ENCODE assay signal across 21 cellular contexts in the genomic region with DNA sequence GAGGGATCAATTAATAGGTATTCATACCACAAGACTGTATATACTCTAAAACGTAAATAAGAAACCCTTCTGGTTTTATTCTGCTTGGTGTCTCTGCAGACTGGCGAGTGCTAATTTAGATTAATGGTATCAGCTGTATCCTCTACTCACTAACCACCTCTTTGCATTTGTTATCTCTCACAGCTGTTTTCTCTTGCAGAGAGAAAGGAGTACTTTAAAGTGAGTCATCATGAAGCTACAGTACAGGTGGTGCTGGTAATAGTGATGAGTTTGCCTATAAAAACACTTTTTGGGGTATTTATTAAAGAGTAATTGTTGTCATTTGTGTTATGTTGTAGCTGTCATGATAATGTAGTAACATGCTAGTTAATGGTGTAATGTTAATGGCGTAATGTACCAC.
"Had no signal": no experiment of that assay in that cellular context is flagged by ENCODE, and none has a peak within 500 bp of the region (broad histone marks: within the 10 kb centered on the region; RNA-seq: fewer than 3 reads in every experiment).

No MANE protein-coding gene starts in this region.

- H3K4me3 ChIP-seq: dorsolateral prefrontal cortex, heart left ventricle, left lung, lower lobe of right lung, spleen, tibial artery, upper lobe of right lung, vagina had no signal

- H3K36me3 ChIP-seq: heart left ventricle, left lung, lower lobe of right lung, spleen, tibial artery, upper lobe of right lung, vagina had no signal

- H3K9me3 ChIP-seq: heart left ventricle, left lung, lower lobe of right lung, spleen, tibial artery, upper lobe of right lung, vagina had no signal

- ATAC-seq: heart left ventricle; left lung; lower lobe of right lung; sciatic nerve; stimulated activated memory B cell treated with anti-CD40 and anti-IgM and Interleukin-4, amounts not matched to agents 10 μg/mL and 1 μg/mL and 100 μg/mL, for 72 hours; upper lobe of right lung had no signal

- H3K27me3 Mint-ChIP-seq: memory B cell; stimulated activated memory B cell treated with anti-CD40 and anti-IgM and Interleukin-4, amounts not matched to agents 10 μg/mL and 1 μg/mL and 100 μg/mL, for 72 hours; stimulated activated naive CD8-positive, alpha-beta T cell treated with anti-CD3 and anti-CD28 coated beads, Interleukin-15, Interleukin-2, amounts not matched to agents 100 ng/mL and 50 ng/mL, for 24 hours had no signal

- H3K4me3 Mint-ChIP-seq: memory B cell; naive B cell; stimulated activated memory B cell treated with anti-CD40 and anti-IgM and Interleukin-4, amounts not matched to agents 10 μg/mL and 1 μg/mL and 100 μg/mL, for 72 hours; stimulated activated naive CD8-positive, alpha-beta T cell treated with anti-CD3 and anti-CD28 coated beads, Interleukin-15, Interleukin-2, amounts not matched to agents 100 ng/mL and 50 ng/mL, for 24 hours had no signal

- H3K27me3 ChIP-seq: dorsolateral prefrontal cortex, heart left ventricle, left lung, spleen, tibial artery, upper lobe of right lung, vagina had no signal

- H3K9me3 Mint-ChIP-seq: nephron; stimulated activated naive CD8-positive, alpha-beta T cell treated with anti-CD3 and anti-CD28 coated beads, Interleukin-15, Interleukin-2, amounts not matched to agents 100 ng/mL and 50 ng/mL, for 24 hours had no signal

- H3K27ac ChIP-seq: heart left ventricle, left lung, lower lobe of right lung, spleen, tibial artery, upper lobe of right lung, vagina had no signal

- H3K36me3 Mint-ChIP-seq: memory B cell; naive B cell; stimulated activated memory B cell treated with anti-CD40 and anti-IgM and Interleukin-4, amounts not matched to agents 10 μg/mL and 1 μg/mL and 100 μg/mL, for 72 hours had no signal

- H3K4me1 Mint-ChIP-seq: memory B cell; naive B cell; stimulated activated memory B cell treated with anti-CD40 and anti-IgM and Interleukin-4, amounts not matched to agents 10 μg/mL and 1 μg/mL and 100 μg/mL, for 72 hours had no signal

- DNase-seq: cortex of kidney; dorsolateral prefrontal cortex; effector CD8-positive, alpha-beta T cell; heart left ventricle; hippocampal formation; left lung; lower lobe of right lung; naive B cell; posterior cingulate gyrus; spleen; stimulated activated CD4-positive, alpha-beta T cell treated with anti-CD3 and anti-CD28 coated beads, Interleukin-15, amount 100 ng/mL, for 24 hours; stimulated activated CD4-positive, alpha-beta T cell treated with anti-CD3 and anti-CD28 coated beads, Interleukin-1b, Interleukin-23, amount 100 ng/mL, for 48 hours; stimulated activated CD4-positive, alpha-beta T cell treated with anti-CD3 and anti-CD28 coated beads, Interleukin-4, amount 100 ng/mL, for 24 hours; tibial artery; upper lobe of right lung had no signal

- H3K4me1 ChIP-seq: heart left ventricle, left lung, lower lobe of right lung, spleen, tibial artery, upper lobe of right lung, vagina had no signal

- H3K27ac Mint-ChIP-seq: memory B cell; naive B cell; nephron; stimulated activated memory B cell treated with anti-CD40 and anti-IgM and Interleukin-4, amounts not matched to agents 10 μg/mL and 1 μg/mL and 100 μg/mL, for 72 hours; stimulated activated naive CD8-positive, alpha-beta T cell treated with anti-CD3 and anti-CD28 coated beads, Interleukin-15, Interleukin-2, amounts not matched to agents 100 ng/mL and 50 ng/mL, for 24 hours had no signal
